In the genomic region with DNA sequence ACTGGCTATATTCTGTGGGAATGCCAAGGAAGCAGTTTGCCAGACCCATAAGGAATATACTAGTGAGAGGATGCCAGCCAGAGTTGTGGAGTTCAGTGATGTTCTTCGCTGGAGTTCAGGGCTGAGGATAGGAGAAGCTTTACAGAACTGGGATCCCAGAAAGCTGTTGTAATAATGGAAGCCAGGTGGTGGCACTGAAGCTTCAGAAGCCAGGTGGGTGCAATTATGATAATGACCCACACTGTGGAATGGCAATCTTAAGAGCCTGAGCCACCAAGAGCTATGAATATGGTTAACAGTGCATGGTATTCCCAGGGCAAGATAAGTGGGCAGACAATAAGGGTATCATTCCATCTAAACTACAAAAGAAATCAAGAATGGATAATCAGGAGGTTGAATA, we compare ENCODE assay signal across 15 cellular contexts. TPM values are rescaled to one million over a fixed set of nuclear protein-coding genes. Genes with fewer than 3 reads are reported as not detected.
DNase-seq lines count a peak whose midpoint lies in the region; FAIRE-seq and TF ChIP-seq lines count a peak whose summit lies in the region.
"Had no signal": no experiment of that assay in that cellular context is flagged by ENCODE, and none has a peak within 500 bp of the region (broad histone marks: within the 10 kb centered on the region; RNA-seq: fewer than 3 reads in every experiment).

No MANE protein-coding gene starts in this region.

- H3K27ac ChIP-seq in stomach, result no peak overlapping the region
- H3K27ac ChIP-seq: HL-60, prostate gland had no signal

- TF ChIP-seq CTCF in stomach (IDR thresholded peaks at IDR 0.05), result peak in 2 of 7 experiments; percentile 7 to 36

- H3K36me3 ChIP-seq in stomach, result no peaks in the 10 kb centered on the region
- H3K36me3 ChIP-seq: BE2C, prostate gland had no signal

- intact Hi-C loops in stomach (cut with DNase I; ENCODE audit: low total_unique reads), result no loop called here

- peak; percentile 7 for DNase-seq in ACHN
- peak; percentile 18 for DNase-seq in HTR-8/SVneo (ENCODE audit: insufficient read length, low spot score)
- DNase-seq in RPMI7951 (ENCODE audit: low read depth), result peak; percentile 31
- DNase-seq in iPS-NIHi7 (ENCODE audit: extremely low spot score), result peak; percentile 34
- no peak for DNase-seq in NOMO-1 treated with DMSO at 0.1 percent for 48 hours (lab: John Stamatoyannopoulos, UW; ENCODE audit: unreplicated experiment)
- no peak for DNase-seq in activated CD4-positive, CD25-positive, alpha-beta regulatory T cell (lab: John Stamatoyannopoulos, UW)
- DNase-seq in stomach, result no peak
- DNase-seq in H54 (ENCODE audit: insufficient read length, low spot score), result no peak
- DNase-seq: activated CD4-positive, alpha-beta T cell treated with anti-CD3 and anti-CD28 coated beads, Interleukin-2, amount 50 U/mL, for 1 hour; BE2C; hippocampal formation; stimulated activated CD4-positive, alpha-beta T cell treated with anti-CD3 and anti-CD28 coated beads, Interleukin-4, amount 100 ng/mL, for 1 hour; SW 1271 had no signal

- H3K9me3 ChIP-seq in stomach, result no peaks in the 10 kb centered on the region
- H3K9me3 ChIP-seq: BE2C, prostate gland had no signal

- H3K4me1 ChIP-seq in stomach, result peaks cover 0 to 3% (median 0%) of the 10 kb centered on the region in 4 donors
- H3K4me1 ChIP-seq: BE2C, prostate gland had no signal

- WGBS in stomach, 5 donors, result 63 to 76% (median 73%) methylated on average over 1 of the region's 1 CpG

- H3K4me3 ChIP-seq in stomach, result no peak overlapping the region
- H3K4me3 ChIP-seq: prostate gland had no signal

- no peak for FAIRE-seq in HTR-8/SVneo (lab: Jason Lieb, UNC)
- no peak for FAIRE-seq in H54 (lab: Jason Lieb, UNC)

- H3K27me3 ChIP-seq in stomach, result no peaks in the 10 kb centered on the region
- H3K27me3 ChIP-seq: BE2C had no signal

- TF ChIP-seq POLR2A in stomach (IDR thresholded peaks at IDR 0.05) (no peak), H54 (IDR thresholded peaks at IDR 0.05; ENCODE audit: low read depth, low read length) (no peak)

- in situ Hi-C loops in ACHN (cut with HindIII; ENCODE audit: low pct_ligation_motif_present, low pct_unique_long_range_greater_than_20kb, low sequenced_read_pairs), result no loop called here

- no peak for TF ChIP-seq EP300 in stomach (IDR thresholded peaks at IDR 0.05)

RNA-seq across cellular contexts. Expression of a gene that starts 25.1 kb away (rescaled TPM):
- total RNA-seq in RPMI7951 (2014; rRNA removed; shearing (Covaris generic)), result 30.0 and 34.0 TPM in 2 replicates
- 10 to 100 TPM in 4 of 5 donors, 1 to 10 TPM in 1; 2.9 to 42.0 (median 14.1) TPM for total RNA-seq in stomach
- 1 to 10 TPM in 1 of 3 donors, under 1 TPM in 2; 0.31 to 2.8 (median 0.87) TPM for polyA plus RNA-seq in stomach

Comparison
In these comparisons a context has a peak if more than half of its experiments do, and no peak if none do; other contexts are left out.
1. DNase-seq: peak in ACHN (single experiment), HTR-8/SVneo (single experiment), RPMI7951 (single experiment) and iPS-NIHi7 (single experiment); none in NOMO-1 treated with DMSO at 0.1 percent for 48 hours (single experiment), activated CD4-positive, CD25-positive, alpha-beta regulatory T cell (0 of 4), stomach (single experiment) and H54 (single experiment).